Comparison of ENCODE assay signal across 1 cellular context in genomic region chr12:56280849-56281248, GRCh38.
TF ChIP-seq lines count a peak whose summit lies in the region.

No MANE protein-coding gene starts in this region.

TF ChIP-seq in HepG2, 621 proteins besides CTCF, POLR2A, EP300 and RAD21:
- TF ChIP-seq CEBPB (IDR thresholded peaks at IDR 0.05; ENCODE audit: borderline replicate concordance, low read depth, low read length) (peak; percentile 28; the same call in 1 of the 2 replicates), ZNF501 (CRISPR knock-in tag; IDR thresholded peaks at IDR 0.05) (no peak), CCDC6 (CRISPR knock-in tag; IDR thresholded peaks at IDR 0.05) (no peak), BRF2 (CRISPR knock-in tag; IDR thresholded peaks at IDR 0.05) (no peak)
